ENCODE assay signal across 1 cellular context in the genomic region with DNA sequence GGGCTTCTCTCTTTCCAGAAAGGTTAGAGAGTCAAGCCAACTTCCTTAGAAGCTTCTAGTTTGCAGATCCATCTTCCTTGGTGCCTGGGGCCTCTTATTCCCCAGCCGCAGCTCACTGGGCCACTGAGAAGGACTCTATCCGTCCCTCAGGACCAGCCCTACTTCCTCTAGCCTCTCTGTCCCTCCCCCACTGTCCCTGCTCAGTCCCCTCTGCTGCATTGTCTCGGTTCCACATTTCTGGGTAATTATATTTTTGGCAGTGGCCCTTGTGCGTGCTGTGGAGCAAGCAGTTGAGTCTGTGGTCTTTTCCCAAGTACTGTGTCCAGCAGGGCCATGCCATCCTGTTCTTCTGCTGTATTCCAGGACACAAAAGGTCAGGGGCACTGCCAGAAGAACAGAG.
TF ChIP-seq lines count a peak whose summit lies in the region.

No MANE protein-coding gene starts in this region.

TF ChIP-seq in HepG2, 621 proteins besides CTCF, POLR2A, EP300 and RAD21 (continued from another document):
- TF ChIP-seq ARNTL (CRISPR knock-in tag; IDR thresholded peaks at IDR 0.05) (no peak), NCOR1 (IDR thresholded peaks at IDR 0.05; ENCODE audit: borderline replicate concordance, low read length) (0 out of 2 replicates have a peak, but pooled peaks have one; percentile 3), POGZ (CRISPR knock-in tag; IDR thresholded peaks at IDR 0.05) (0 out of 2 replicates have a peak, but pooled peaks have one; percentile 6)
TF ChIP-seq in HepG2: peak in this region for 6.
